In genomic region chr1:33324677-33325417, GRCh38 we compare ENCODE assay signal across 1 cellular context.
TF ChIP-seq lines count a peak whose summit lies in the region.

No MANE protein-coding gene starts in this region.

TF ChIP-seq in HepG2, 621 proteins besides CTCF, POLR2A, EP300 and RAD21:
- TF ChIP-seq AGO2 (optimal IDR thresholded peaks at IDR 0.05; ENCODE audit: low read depth, low read length) (peak; percentile 22), ZSCAN12 (CRISPR knock-in tag; IDR thresholded peaks at IDR 0.05) (no peak)
